Comparison of ENCODE assay signal across 1 cellular context in genomic region chrX:130552444-130553073, GRCh38.
TF ChIP-seq lines count a peak whose summit lies in the region.

No MANE protein-coding gene starts in this region.

TF ChIP-seq in K562, 482 proteins besides CTCF, POLR2A, EP300 and RAD21 (continued from another document):
- TF ChIP-seq ZBTB5 (IDR thresholded peaks at IDR 0.05) = no peak
- TF ChIP-seq ZBTB8A (IDR thresholded peaks at IDR 0.05; ENCODE audit: partially characterized antibody) = no peak
- TF ChIP-seq CXXC5 (CRISPR knock-in tag; IDR thresholded peaks at IDR 0.05) = no peak
- TF ChIP-seq ZNF584 (CRISPR knock-in tag; IDR thresholded peaks at IDR 0.05; ENCODE audit: low read depth) = no peak
- no peak for TF ChIP-seq IRF2 (CRISPR knock-in tag; IDR thresholded peaks at IDR 0.05)
- no peak for TF ChIP-seq PREB (CRISPR knock-in tag; IDR thresholded peaks at IDR 0.05)
- no peak for TF ChIP-seq HMBOX1 (IDR thresholded peaks at IDR 0.05)
